ENCODE assay signal across 8 cellular contexts in the genomic region with DNA sequence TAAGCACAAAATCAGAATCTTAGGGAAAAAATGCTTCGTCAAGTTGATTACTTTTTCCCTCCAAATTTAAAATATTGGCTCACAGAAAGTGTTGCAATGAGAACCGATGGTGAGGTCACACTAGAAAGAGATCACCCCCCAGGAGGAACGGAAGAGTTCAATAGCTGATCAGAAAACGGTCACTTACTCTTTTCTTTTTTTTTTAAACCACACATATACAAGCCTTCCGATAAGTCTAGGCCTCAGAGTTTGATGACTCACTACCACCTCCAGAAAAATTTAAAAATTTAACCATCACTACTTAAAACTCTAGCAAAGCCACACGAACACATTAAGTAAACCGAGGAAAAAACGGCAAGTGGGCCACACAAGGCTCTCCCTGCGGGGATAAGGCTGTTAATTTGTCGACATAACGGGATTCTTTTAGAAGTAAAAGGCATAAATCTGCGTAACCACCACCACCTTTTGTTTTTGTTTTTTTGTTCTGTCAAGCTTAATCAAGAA. TPM values are rescaled to one million over a fixed set of nuclear protein-coding genes. Genes with fewer than 3 reads are reported as not detected.
DNase-seq lines count a peak whose midpoint lies in the region; ATAC-seq and TF ChIP-seq lines count a peak whose summit lies in the region.

No MANE protein-coding gene starts in this region.

- H3K9me2 ChIP-seq in PC-9 (ENCODE audit: insufficient read depth): no peaks in the 10 kb centered on the region
- no peaks in the 10 kb centered on the region for H3K9me2 ChIP-seq in neural cell (ENCODE audit: insufficient read depth, low read length)

- CTCF ChIA-PET in PC-9 (lab: Charles Lee): interaction anchor here (0.7 kb wide), 1 partner anchor 187 kb away, joined by 3 read pairs; no protein-coding TSS in a partner anchor

- peaks cover 52% of the 10 kb centered on the region for H4K20me1 ChIP-seq in PC-9 (ENCODE audit: insufficient read depth)
- no peaks in the 10 kb centered on the region for H4K20me1 ChIP-seq in neural cell (ENCODE audit: insufficient read depth)

- POLR2A ChIA-PET in PC-9 (lab: Charles Lee; ENCODE audit: unreplicated experiment): interaction anchor here (0.7 kb wide), 2 partner anchors 74 to 272 kb away, joined by 3 to 4 read pairs; no protein-coding TSS in a partner anchor

- H3K27me3 ChIP-seq in PC-9 (ENCODE audit: insufficient read depth, low read depth): no peaks in the 10 kb centered on the region
- no peaks in the 10 kb centered on the region for H3K27me3 ChIP-seq in duodenal mucosa (ENCODE audit: control insufficient read depth in 1 of 2, insufficient read depth in 2 of 2, low read length in 2 of 2)
- H3K27me3 ChIP-seq in neural cell (ENCODE audit: insufficient read depth, low read depth, low read length): no peaks in the 10 kb centered on the region

- intact Hi-C loops in PC-9 (cut with micrococcal nuclease; ENCODE audit: unreplicated experiment): loop anchor here (2.0 kb wide), 1 partner anchor 18 kb away; the partner anchor contains the start of genes SURF1 and SURF2
- intact Hi-C loops in posterior vena cava (cut with DNase I): no loop called here

- H3F3A ChIP-seq in PC-9 (ENCODE audit: insufficient read depth, low read depth): peaks cover 13% of the 10 kb centered on the region
- no peaks in the 10 kb centered on the region for H3F3A ChIP-seq in neural cell (ENCODE audit: insufficient read depth, low read length, poor library complexity, severe bottlenecking)

- TF ChIP-seq CTCF in PC-9 (conservative IDR thresholded peaks at IDR 0.05): no peak
- no peak for TF ChIP-seq CTCF in neural cell (IDR thresholded peaks at IDR 0.05; ENCODE audit: poor library complexity, severe bottlenecking)

- no peak for TF ChIP-seq EP300 in neural cell (conservative IDR thresholded peaks at IDR 0.05; ENCODE audit: poor library complexity, severe bottlenecking)

- H3K4me2 ChIP-seq in PC-9: peak overlapping the region; percentile 81
- peak overlapping the region; percentile 99 for H3K4me2 ChIP-seq in neural cell (ENCODE audit: low read length)

- no peak for ATAC-seq in GM18868 (IDR thresholded peaks at IDR 0.05; ENCODE audit: unreplicated experiment)
- ATAC-seq in HG03565 (IDR thresholded peaks at IDR 0.05; ENCODE audit: unreplicated experiment): no peak
- ATAC-seq in GM18907 (IDR thresholded peaks at IDR 0.05; ENCODE audit: unreplicated experiment): no peak

- H3K79me2 ChIP-seq in PC-9 (ENCODE audit: low read depth): peaks cover 59% of the 10 kb centered on the region
- peaks cover 46% of the 10 kb centered on the region for H3K79me2 ChIP-seq in neural cell (replicated peaks; ENCODE audit: insufficient read depth, low read length)

- H3K4me1 ChIP-seq in ES-I3 (ENCODE audit: insufficient read depth, low read length) (no peaks in the 10 kb centered on the region; the same call in 1 of the 2 replicates), PC-9 (replicated peaks; ENCODE audit: insufficient read depth) (peaks cover 36% of the 10 kb centered on the region), duodenal mucosa (ENCODE audit: control insufficient read depth in 1 of 2, insufficient read depth in 2 of 2, low read length in 2 of 2) (peaks cover 40 to 58% of the 10 kb centered on the region in 2 donors)

- H3K27ac ChIP-seq in PC-9 (0 out of 2 replicates have a peak overlapping the region, but pooled peaks have one; percentile 59), duodenal mucosa (ENCODE audit: low read depth, low read length) (peak overlapping the region; percentile 88), neural cell (ENCODE audit: low read length) (no peak overlapping the region)

- H3K4me3 ChIP-seq in PC-9 (peak overlapping the region; percentile 69), duodenal mucosa (ENCODE audit: low read depth in 1 of 2, low read length in 2 of 2) (peak overlapping the region; percentile 87 to 97), neural cell (ENCODE audit: low read length) (peak overlapping the region; percentile 91)

- H2AFZ ChIP-seq in PC-9: 0 out of 2 replicates have a peak overlapping the region, but pooled peaks have one; percentile 20
- no peak overlapping the region for H2AFZ ChIP-seq in neural cell (ENCODE audit: low read depth, low read length)

- H3K9me3 ChIP-seq in ES-I3 (ENCODE audit: control insufficient read depth, insufficient read depth, low read length) (no peaks in the 10 kb centered on the region), PC-9 (ENCODE audit: insufficient read depth, low read depth) (no peaks in the 10 kb centered on the region), duodenal mucosa (ENCODE audit: control insufficient read depth in 1 of 2, low read length in 2 of 2) (no peaks in the 10 kb centered on the region), neural cell (ENCODE audit: low read length) (no peaks in the 10 kb centered on the region)

- H3K9ac ChIP-seq in ES-I3 (ENCODE audit: low read depth, low read length) (peak overlapping the region; percentile 86), duodenal mucosa (ENCODE audit: low read depth in 1 of 2, low read length in 2 of 2) (peak overlapping the region; percentile 55 to 95), neural cell (ENCODE audit: low read length) (peak overlapping the region; percentile 84)

- no peak for DNase-seq in PC-9
- DNase-seq in posterior vena cava (ENCODE audit: low spot score): no peak

- no peak for TF ChIP-seq RAD21 in neural cell (conservative IDR thresholded peaks at IDR 0.05)

- BruUV-seq in PC-9 (replicated peaks; lab: Mats Ljungman, UMichigan): no TSS peak

- H3K36me3 ChIP-seq in ES-I3 (ENCODE audit: insufficient read depth, low read length) (0 out of 2 replicates have a peak, but pooled peaks cover 4% of the 10 kb centered on the region), PC-9 (ENCODE audit: low read depth) (peaks cover 9% of the 10 kb centered on the region), duodenal mucosa (ENCODE audit: control insufficient read depth in 1 of 2, insufficient read depth in 2 of 2, low read length in 2 of 2) (peaks cover 21 to 33% of the 10 kb centered on the region in 2 donors), neural cell (ENCODE audit: insufficient read depth, low read length) (no peaks in the 10 kb centered on the region)

TF ChIP-seq in neural cell, 6 proteins besides CTCF, POLR2A, EP300 and RAD21:
- TF ChIP-seq REST (IDR thresholded peaks at IDR 0.05; ENCODE audit: borderline replicate concordance): no peak
- TF ChIP-seq POLR2AphosphoS5 (IDR thresholded peaks at IDR 0.05): no peak
- TF ChIP-seq TAF1 (IDR thresholded peaks at IDR 0.05; ENCODE audit: low read depth): no peak

RNA-seq across cellular contexts. Expression of gene SURF4, which starts 1.2 kb away (rescaled TPM):
- total RNA-seq in PC-9 (2021) (199 and 233 TPM in 2 replicates), posterior vena cava (100 to 1,000 TPM; 130 TPM)
- 65.2 and 78.3 TPM in 2 replicates for polyA plus RNA-seq in neural cell
- 85.9 and 95.2 TPM in 2 replicates for polyA minus RNA-seq in neural cell

RNA-seq across cellular contexts. Expression of gene STKLD1, which starts 1.5 kb away (rescaled TPM):
- total RNA-seq in PC-9 (2021): 3.1 and 4.8 TPM in 2 replicates
- 1.1 and 3.4 TPM in 2 replicates for polyA plus RNA-seq in neural cell
- polyA minus RNA-seq in neural cell: 0.49 TPM in 1 of 2 replicates, not detected in the other
- 1 to 10 TPM in 1 of 2 donors, under 1 TPM in 1; 0.57 to 1.2 TPM for total RNA-seq in posterior vena cava

RNA-seq across cellular contexts. Expression of gene SURF2, which starts 18.3 kb away (rescaled TPM):
- 18.1 and 28.6 TPM in 2 replicates for total RNA-seq in PC-9 (2021)
- 36.4 and 40.6 TPM in 2 replicates for polyA plus RNA-seq in neural cell
- polyA minus RNA-seq in neural cell: 29.0 and 32.3 TPM in 2 replicates
- 10 to 100 TPM; 11.8 to 12.0 TPM for total RNA-seq in posterior vena cava

RNA-seq across cellular contexts. Expression of gene SURF1, which starts 18.4 kb away (rescaled TPM):
- total RNA-seq in PC-9 (2021) (57.7 and 69.1 TPM in 2 replicates), posterior vena cava (10 to 100 TPM; 27.7 to 30.2 TPM)
- polyA plus RNA-seq in neural cell: 32.3 and 37.8 TPM in 2 replicates
- 26.8 and 27.2 TPM in 2 replicates for polyA minus RNA-seq in neural cell

RNA-seq across cellular contexts. Expression of gene RPL7A, which starts 26.6 kb away (rescaled TPM):
- 2,381 and 2,937 TPM in 2 replicates for total RNA-seq in PC-9 (2021)
- polyA plus RNA-seq in neural cell: 1,931 and 1,987 TPM in 2 replicates
- polyA minus RNA-seq in neural cell: 671 and 691 TPM in 2 replicates
- total RNA-seq in posterior vena cava: 1,000 to 10,000 TPM; 1,252 to 1,287 TPM
